ENCODE assay signal across 8 cellular contexts in the genomic region with DNA sequence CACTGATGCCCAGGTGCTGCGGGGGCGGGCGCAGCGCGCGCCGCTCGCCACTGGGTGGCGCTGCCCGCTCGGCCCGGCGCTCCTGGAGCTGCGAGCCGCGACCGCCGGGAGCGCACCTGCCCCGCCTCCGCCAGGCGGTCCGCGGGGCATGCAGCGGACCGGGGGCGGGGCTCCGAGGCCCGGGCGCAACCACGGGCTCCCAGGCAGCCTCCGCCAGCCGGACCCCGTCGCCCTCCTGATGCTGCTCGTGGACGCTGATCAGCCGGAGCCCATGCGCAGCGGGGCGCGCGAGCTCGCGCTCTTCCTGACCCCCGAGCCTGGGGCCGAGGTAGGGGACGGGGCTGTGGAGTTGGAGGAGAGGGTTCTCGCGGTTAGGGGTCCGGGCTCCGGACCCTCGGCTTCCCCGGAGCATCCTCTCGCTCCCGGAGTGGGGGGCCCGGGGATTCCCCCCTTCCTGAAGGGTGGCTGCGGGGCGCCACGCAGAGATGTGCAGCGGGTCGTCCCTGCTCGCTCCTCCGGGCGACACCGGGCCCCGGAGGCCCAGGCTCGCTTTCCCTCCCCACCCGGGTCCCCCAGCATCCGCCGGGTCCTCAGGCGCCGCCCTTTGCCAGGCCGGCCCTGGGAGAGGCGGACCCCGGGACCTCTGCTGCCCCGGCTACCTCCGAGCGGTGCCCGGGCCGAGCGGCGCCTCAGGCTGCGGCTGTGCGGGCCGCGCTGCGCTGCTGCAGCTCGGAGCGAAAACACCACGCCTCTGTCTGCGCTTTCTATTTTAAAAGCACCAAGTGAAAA. TPM values are rescaled to one million over a fixed set of nuclear protein-coding genes. Genes with fewer than 3 reads are reported as not detected.
DNase-seq lines count a peak whose midpoint lies in the region; ATAC-seq and TF ChIP-seq lines count a peak whose summit lies in the region.

Gene BCAS4 (plus strand): TSS at position 216 of the 789 bp plus-strand sequence. CDS start 23 bp downstream, at position 239.

- H3K79me2 ChIP-seq in neural progenitor cell (ENCODE audit: low read depth), result peaks cover 20% of the 10 kb centered on the region

- DNase-seq in Calu3, result peak; percentile 96
- peak; percentile 43 to 50 for DNase-seq in HL-60 (ENCODE audit: low read depth in 1 of 2, low spot score in 1 of 2)
- peak; percentile 91 for DNase-seq in RKO (ENCODE audit: low spot score)
- peak; percentile 70 for DNase-seq in fibroblast of the aortic adventitia (ENCODE audit: low read depth)
- peak; percentile 95 for DNase-seq in neural progenitor cell (ENCODE audit: low spot score)

- H3K9me3 ChIP-seq in neural progenitor cell (ENCODE audit: low read depth) (no peaks in the 10 kb centered on the region), stomach smooth muscle (ENCODE audit: control insufficient read depth in 2 of 2, low read length in 2 of 2) (no peaks in the 10 kb centered on the region)

- TF ChIP-seq CTCF in Calu3 (IDR thresholded peaks at IDR 0.05; ENCODE audit: unreplicated experiment) (peak; percentile 98), HL-60 (IDR thresholded peaks at IDR 0.05; ENCODE audit: insufficient read depth, low read length) (peak; percentile 53), fibroblast of the aortic adventitia (IDR thresholded peaks at IDR 0.05; ENCODE audit: insufficient read depth, low read length) (peak; percentile 62), neural progenitor cell (IDR thresholded peaks at IDR 0.05) (peak; percentile 72)

- H3K27ac Mint-ChIP-seq in Calu3 (ENCODE audit: unreplicated experiment), result no peak within 1 kb of the TSS
- H3K27ac Mint-ChIP-seq in activated T-helper 17 cell treated with anti-CD3 and anti-CD28 coated beads, Interleukin-2, amount 50 U/mL, for 72 hours, result peak within 1 kb of the TSS; percentile 79
- no peak within 1 kb of the TSS for H3K27ac Mint-ChIP-seq in neural progenitor cell

- H3F3A ChIP-seq in neural progenitor cell (ENCODE audit: low read depth), result peaks cover 34% of the 10 kb centered on the region

- H3K4me3 Mint-ChIP-seq in Calu3 (ENCODE audit: low read depth, unreplicated experiment), result peak within 1 kb of the TSS; percentile 71
- H3K4me3 Mint-ChIP-seq in activated T-helper 17 cell treated with anti-CD3 and anti-CD28 coated beads, Interleukin-2, amount 50 U/mL, for 72 hours, result peak within 1 kb of the TSS; percentile 84
- peak within 1 kb of the TSS; percentile 92 for H3K4me3 Mint-ChIP-seq in neural progenitor cell

- H3K27me3 Mint-ChIP-seq in Calu3 (ENCODE audit: unreplicated experiment) (no peaks in the 10 kb centered on the region), neural progenitor cell (ENCODE audit: insufficient read depth, low read depth) (peaks cover 7% of the 10 kb centered on the region)
- H3K27me3 Mint-ChIP-seq in activated T-helper 17 cell treated with anti-CD3 and anti-CD28 coated beads, Interleukin-2, amount 50 U/mL, for 72 hours, result no peaks in the 10 kb centered on the region

- H3K9me3 Mint-ChIP-seq in Calu3 (ENCODE audit: low read depth, unreplicated experiment) (no peaks in the 10 kb centered on the region), neural progenitor cell (no peaks in the 10 kb centered on the region)
- no peaks in the 10 kb centered on the region for H3K9me3 Mint-ChIP-seq in activated T-helper 17 cell treated with anti-CD3 and anti-CD28 coated beads, Interleukin-2, amount 50 U/mL, for 72 hours

- peaks cover 5% of the 10 kb centered on the region for H4K20me1 ChIP-seq in neural progenitor cell (ENCODE audit: low read depth)

- intact Hi-C loops in Calu3 (cut with micrococcal nuclease; ENCODE audit: unreplicated experiment), result loop anchor here (1.0 kb wide), 1 partner anchor 134 kb away; no protein-coding TSS in a partner anchor

- CTCF ChIA-PET in Calu3 (lab: Charles Lee), result interaction anchor here (0.5 to 2.1 kb wide), 34 partner anchors 11 to 515 kb away, joined by 3 to 28 read pairs (median 4); partner anchors contain the start of genes ADNP, DPM1 and MOCS3

- H3K9ac ChIP-seq in neural progenitor cell (peak within 1 kb of the TSS; percentile 35), stomach smooth muscle (ENCODE audit: low read length in 2 of 2) (peak within 1 kb of the TSS; percentile 62 to 66)

- H3K36me3 Mint-ChIP-seq in Calu3 (ENCODE audit: insufficient read depth, unreplicated experiment), result peaks cover 15% of the 10 kb centered on the region
- H3K36me3 Mint-ChIP-seq in activated T-helper 17 cell treated with anti-CD3 and anti-CD28 coated beads, Interleukin-2, amount 50 U/mL, for 72 hours (ENCODE audit: low read depth), result no peaks in the 10 kb centered on the region
- H3K36me3 Mint-ChIP-seq in neural progenitor cell, result no peaks in the 10 kb centered on the region

- H3K27me3 ChIP-seq in HL-60 (ENCODE audit: insufficient read depth, poor library complexity, severe bottlenecking) (peaks cover 8% of the 10 kb centered on the region), neural progenitor cell (peaks cover 4% of the 10 kb centered on the region), stomach smooth muscle (ENCODE audit: control insufficient read depth in 1 of 2, insufficient read depth in 2 of 2, low read length in 2 of 2) (no peaks in the 10 kb centered on the region)

- peaks cover 8% of the 10 kb centered on the region for H3K4me1 ChIP-seq in neural progenitor cell
- H3K4me1 ChIP-seq in stomach smooth muscle (ENCODE audit: control insufficient read depth, insufficient read depth, low read length), result peaks cover 35% of the 10 kb centered on the region

- H3K36me3 ChIP-seq in neural progenitor cell, result no peaks in the 10 kb centered on the region
- H3K36me3 ChIP-seq in stomach smooth muscle (ENCODE audit: control insufficient read depth in 2 of 2, insufficient read depth in 2 of 2, low read length in 2 of 2), result no peaks in the 10 kb centered on the region

- BruUV-seq in Calu3 (replicated peaks; lab: Mats Ljungman, UMichigan), result no TSS peak

- ATAC-seq in GM19463 (IDR thresholded peaks at IDR 0.05; ENCODE audit: unreplicated experiment), result peak; percentile 65
- ATAC-seq in activated T-helper 17 cell treated with anti-CD3 and anti-CD28 coated beads, Interleukin-2, amount 50 U/mL, for 72 hours (replicated peaks), result peak; percentile 87

- peak within 1 kb of the TSS; percentile 52 for H3K4me3 ChIP-seq in HL-60 (replicated peaks; ENCODE audit: insufficient read depth, low read length)
- H3K4me3 ChIP-seq in fibroblast of the aortic adventitia (ENCODE audit: low read depth, low read length), result peak within 1 kb of the TSS; percentile 78
- H3K4me3 ChIP-seq in neural progenitor cell, result peak within 1 kb of the TSS; percentile 93
- peak within 1 kb of the TSS; percentile 77 to 83 for H3K4me3 ChIP-seq in stomach smooth muscle (ENCODE audit: low read length in 2 of 2)

- H3K4me1 Mint-ChIP-seq in Calu3 (ENCODE audit: low read depth, unreplicated experiment) (peaks cover 14% of the 10 kb centered on the region), neural progenitor cell (peaks cover 28% of the 10 kb centered on the region)
- peaks cover 4% of the 10 kb centered on the region for H3K4me1 Mint-ChIP-seq in activated T-helper 17 cell treated with anti-CD3 and anti-CD28 coated beads, Interleukin-2, amount 50 U/mL, for 72 hours

- peak within 1 kb of the TSS; percentile 88 for H2AFZ ChIP-seq in neural progenitor cell (replicated peaks)

- peak within 1 kb of the TSS; percentile 80 for H3K4me2 ChIP-seq in neural progenitor cell

- H3K27ac ChIP-seq in HL-60 (replicated peaks) (no peak within 1 kb of the TSS), neural progenitor cell (peak within 1 kb of the TSS; percentile 19), stomach smooth muscle (ENCODE audit: low read length) (no peak within 1 kb of the TSS)

RNA-seq across cellular contexts. Expression of gene BCAS4, which starts in this region (rescaled TPM):
- 11.3 and 13.5 TPM in 2 replicates for total RNA-seq in Calu3 (2022)
- total RNA-seq in activated T-helper 17 cell treated with anti-CD3 and anti-CD28 coated beads, Interleukin-2, amount 50 U/mL, for 72 hours, result 1 to 10 TPM; 3.8 to 9.7 TPM
- total RNA-seq in fibroblast of the aortic adventitia (ENCODE audit: low replicate concordance), result 1.5 and 2.7 TPM in 2 replicates
- 15.3 and 24.1 TPM in 2 replicates for total RNA-seq in neural progenitor cell (ENCODE audit: low replicate concordance)
